8 cellular contexts compared by ENCODE assay signal in genomic region chr6:124963416-124964083, GRCh38. TPM values are rescaled to one million over a fixed set of nuclear protein-coding genes. Genes with fewer than 3 reads are reported as not detected.
A peak's percentile ranks its signal among the peaks of the same experiment; 100 is the strongest.
DNase-seq lines count a peak whose midpoint lies in the region; ATAC-seq and TF ChIP-seq lines count a peak whose summit lies in the region.

No MANE protein-coding gene starts in this region.

- H3K36me3 Mint-ChIP-seq in activated T-cell treated with anti-CD3 and anti-CD28 coated beads, Interleukin-2, amount 50 U/mL, for 4 hours (ENCODE audit: insufficient read depth), result no peaks in the 10 kb centered on the region
- H3K36me3 Mint-ChIP-seq in activated naive CD8-positive, alpha-beta T cell treated with anti-CD3 and anti-CD28 coated beads, Interleukin-2, amount 50 U/mL, for 24 hours (ENCODE audit: low read depth), result peaks cover 2% of the 10 kb centered on the region

- intact Hi-C loops in right cardiac atrium (cut with DNase I), result loop anchor here in 2 of 4 donors (10.0 kb wide), 2 partner anchors 89 to 131 kb away; no protein-coding TSS in a partner anchor
- intact Hi-C loops in prostate gland (cut with DNase I), result loop anchor here (5.0 kb wide), 1 partner anchor 134 kb away; no protein-coding TSS in a partner anchor

- TF ChIP-seq POLR2A in prostate gland (IDR thresholded peaks at IDR 0.05), result peak; percentile 7

- no peak overlapping the region for H3K27ac Mint-ChIP-seq in activated naive CD8-positive, alpha-beta T cell treated with anti-CD3 and anti-CD28 coated beads, Interleukin-2, amount 50 U/mL, for 24 hours

- no peak for ATAC-seq in activated T-cell treated with anti-CD3 and anti-CD28 coated beads, Interleukin-2, amount 50 U/mL, for 4 hours
- no peak for ATAC-seq in activated naive CD8-positive, alpha-beta T cell treated with anti-CD3 and anti-CD28 coated beads, Interleukin-2, amount 50 U/mL, for 24 hours
- ATAC-seq in right cardiac atrium, result peak; percentile 2 to 4
- ATAC-seq in HG02678 (IDR thresholded peaks at IDR 0.05; ENCODE audit: unreplicated experiment), result no peak

- H3K27ac ChIP-seq in right cardiac atrium (ENCODE audit: low read length), result peak overlapping the region; percentile 94
- peak overlapping the region; percentile 89 to 93 for H3K27ac ChIP-seq in prostate gland

- H3K36me3 ChIP-seq in prostate gland, result no peaks in the 10 kb centered on the region

- no peak for DNase-seq in activated T-cell treated with anti-CD3 and anti-CD28 coated beads, Interleukin-2, amount 50 U/mL, for 4 hours
- no peak for DNase-seq in activated T-cell treated with anti-CD3 and anti-CD28 coated beads, Interleukin-2, amount 50 U/mL, for 48 hours
- DNase-seq in activated naive CD8-positive, alpha-beta T cell treated with anti-CD3 and anti-CD28 coated beads, Interleukin-2, amount 50 U/mL, for 24 hours, result no peak
- DNase-seq in right cardiac atrium, result peak in 1 of 3 donors; percentile 50
- DNase-seq in prostate gland (ENCODE audit: low spot score), result no peak
- no peak for DNase-seq in NCI-H1105 (lab: John Stamatoyannopoulos, UW)
- no peak for DNase-seq in stimulated activated CD4-positive, alpha-beta T cell treated with anti-CD3 and anti-CD28 coated beads, Interleukin-4, amount 100 ng/mL, for 24 hours

- H3K4me1 Mint-ChIP-seq in activated T-cell treated with anti-CD3 and anti-CD28 coated beads, Interleukin-2, amount 50 U/mL, for 4 hours (ENCODE audit: low read depth), result peaks cover 13% of the 10 kb centered on the region
- peaks cover 10% of the 10 kb centered on the region for H3K4me1 Mint-ChIP-seq in activated naive CD8-positive, alpha-beta T cell treated with anti-CD3 and anti-CD28 coated beads, Interleukin-2, amount 50 U/mL, for 24 hours

- no peaks in the 10 kb centered on the region for H3K27me3 ChIP-seq in right cardiac atrium (ENCODE audit: control insufficient read depth, insufficient read depth)
- no peaks in the 10 kb centered on the region for H3K27me3 ChIP-seq in prostate gland (replicated peaks; ENCODE audit: insufficient read depth)

- H3K4me1 ChIP-seq in right cardiac atrium (ENCODE audit: control insufficient read depth, insufficient read depth, low read length) (peaks cover 2% of the 10 kb centered on the region), prostate gland (replicated peaks) (no peaks in the 10 kb centered on the region)

- peaks cover 34% of the 10 kb centered on the region for H3K27me3 Mint-ChIP-seq in activated T-cell treated with anti-CD3 and anti-CD28 coated beads, Interleukin-2, amount 50 U/mL, for 4 hours (ENCODE audit: low read depth)
- peaks cover 46% of the 10 kb centered on the region for H3K27me3 Mint-ChIP-seq in activated naive CD8-positive, alpha-beta T cell treated with anti-CD3 and anti-CD28 coated beads, Interleukin-2, amount 50 U/mL, for 24 hours

- H3K9me3 ChIP-seq in right cardiac atrium (ENCODE audit: control insufficient read depth, low read length), result no peaks in the 10 kb centered on the region
- H3K9me3 ChIP-seq in prostate gland, result no peaks in the 10 kb centered on the region

- no peak for TF ChIP-seq CTCF in prostate gland (IDR thresholded peaks at IDR 0.05)

- no peaks in the 10 kb centered on the region for H3K9me3 Mint-ChIP-seq in activated T-cell treated with anti-CD3 and anti-CD28 coated beads, Interleukin-2, amount 50 U/mL, for 4 hours
- peaks cover 3% of the 10 kb centered on the region for H3K9me3 Mint-ChIP-seq in activated naive CD8-positive, alpha-beta T cell treated with anti-CD3 and anti-CD28 coated beads, Interleukin-2, amount 50 U/mL, for 24 hours

- peak overlapping the region; percentile 95 for H3K4me3 ChIP-seq in right cardiac atrium (ENCODE audit: low read length)
- H3K4me3 ChIP-seq in prostate gland, result peak overlapping the region; percentile 75 to 88

- H3K4me3 Mint-ChIP-seq in activated T-cell treated with anti-CD3 and anti-CD28 coated beads, Interleukin-2, amount 50 U/mL, for 4 hours, result peak overlapping the region; percentile 51
- peak overlapping the region; percentile 58 for H3K4me3 Mint-ChIP-seq in activated naive CD8-positive, alpha-beta T cell treated with anti-CD3 and anti-CD28 coated beads, Interleukin-2, amount 50 U/mL, for 24 hours

- WGBS in right cardiac atrium, result 2% methylated on average over 9 of the region's 9 CpGs
- 6% methylated on average over 9 of the region's 9 CpGs for WGBS in prostate gland

RNA-seq across cellular contexts. Expression of gene RNF217, which starts 1.3 kb away (rescaled TPM):
- 1 to 10 TPM in 1 of 3 donors, under 1 TPM in 2; 0.60 to 1.2 (median 0.90) TPM for total RNA-seq in activated T-cell treated with anti-CD3 and anti-CD28 coated beads, Interleukin-2, amount 50 U/mL, for 4 hours
- total RNA-seq in right cardiac atrium (10 to 100 TPM; 12.2 to 23.6 (median 17.6) TPM), prostate gland (10 to 100 TPM; 12.1 to 24.3 TPM)
- 4.4 TPM for polyA plus RNA-seq in right cardiac atrium

Comparison
In these comparisons a context has a peak if more than half of its experiments do, and no peak if none do; other contexts are left out.
1. ATAC-seq: peak in right cardiac atrium (2 of 2); none in activated T-cell treated with anti-CD3 and anti-CD28 coated beads, Interleukin-2, amount 50 U/mL, for 4 hours (0 of 2), activated naive CD8-positive, alpha-beta T cell treated with anti-CD3 and anti-CD28 coated beads, Interleukin-2, amount 50 U/mL, for 24 hours (single experiment) and HG02678 (single experiment).
2. RNA of gene RNF217, which starts 1.3 kb away (total RNA-seq): 12.1 to 24.3 TPM in prostate gland and 12.2 to 23.6 TPM in right cardiac atrium; 0.60 to 1.2 TPM in activated T-cell treated with anti-CD3 and anti-CD28 coated beads, Interleukin-2, amount 50 U/mL, for 4 hours; every median in the first group is over 4 times any median in the second.